ENCODE assay signal across 1 cellular context in genomic region chr12:114684098-114684869, GRCh38.
TF ChIP-seq lines count a peak whose summit lies in the region.

Gene TBX3, minus strand, starts transcription at chr12:114684175. Its CDS starts 975 bp downstream, at chr12:114683200.

TF ChIP-seq in HepG2, 621 proteins besides CTCF, POLR2A, EP300 and RAD21 (continued from another document and continues in another):
- peak; percentile 28; the same call in 1 of the 2 replicates for TF ChIP-seq MLXIP (CRISPR knock-in tag; IDR thresholded peaks at IDR 0.05; ENCODE audit: borderline replicate concordance)
- TF ChIP-seq FOSL1 (CRISPR knock-in tag; IDR thresholded peaks at IDR 0.05; ENCODE audit: borderline replicate concordance), result no peak
- peak; percentile 100 for TF ChIP-seq TBX3 (IDR thresholded peaks at IDR 0.05; ENCODE audit: borderline replicate concordance)
- no peak for TF ChIP-seq MAF1 (CRISPR knock-in tag; IDR thresholded peaks at IDR 0.05; ENCODE audit: borderline replicate concordance)
- TF ChIP-seq ZNF691 (CRISPR knock-in tag; IDR thresholded peaks at IDR 0.05; ENCODE audit: borderline replicate concordance, low read depth), result peak; percentile 24; the same call in 1 of the 2 replicates
- 0 out of 2 replicates have a peak, but pooled peaks have one; percentile 10 for TF ChIP-seq ZNF619 (CRISPR knock-in tag; IDR thresholded peaks at IDR 0.05)
- peak; percentile 97 for TF ChIP-seq ZNF609 (CRISPR knock-in tag; IDR thresholded peaks at IDR 0.05; ENCODE audit: borderline replicate concordance)
- no peak for TF ChIP-seq GRHL1 (CRISPR knock-in tag; conservative IDR thresholded peaks at IDR 0.05)
- TF ChIP-seq ZFP36 (IDR thresholded peaks at IDR 0.05; ENCODE audit: borderline replicate concordance, low read depth, low read length, partially characterized antibody), result no peak
- TF ChIP-seq ZNF503 (CRISPR knock-in tag; IDR thresholded peaks at IDR 0.05), result peak; percentile 95
- peak; percentile 83 for TF ChIP-seq DR1 (CRISPR knock-in tag; IDR thresholded peaks at IDR 0.05)
- TF ChIP-seq ETS1 (CRISPR knock-in tag; IDR thresholded peaks at IDR 0.05), result 0 out of 2 replicates have a peak, but pooled peaks have one; percentile 34
- peak; percentile 68 for TF ChIP-seq ZNF430 (CRISPR knock-in tag; IDR thresholded peaks at IDR 0.05)
- TF ChIP-seq ATF4 (CRISPR knock-in tag; IDR thresholded peaks at IDR 0.05), result peak in 1 of 2 experiments; percentile 28; a peak in 1 of 4 replicates
- no peak; the same call in 1 of the 2 replicates for TF ChIP-seq ZFP91 (CRISPR knock-in tag; IDR thresholded peaks at IDR 0.05; ENCODE audit: borderline replicate concordance)
- TF ChIP-seq SYNCRIP (IDR thresholded peaks at IDR 0.05; ENCODE audit: insufficient read depth, low read depth, low read length), result no peak
- TF ChIP-seq DNMT1 (CRISPR knock-in tag; IDR thresholded peaks at IDR 0.05), result 0 out of 2 replicates have a peak, but pooled peaks have one; percentile 71
- TF ChIP-seq SIX4 (CRISPR knock-in tag; IDR thresholded peaks at IDR 0.05), result peak; percentile 19; the same call in 1 of the 2 replicates
- TF ChIP-seq RBM39 (IDR thresholded peaks at IDR 0.05; ENCODE audit: low read depth, low read length, poor library complexity, severe bottlenecking), result no peak
- no peak for TF ChIP-seq CBX2 (IDR thresholded peaks at IDR 0.05; ENCODE audit: low read depth, low read length)
- TF ChIP-seq CBX2 (CRISPR knock-in tag; IDR thresholded peaks at IDR 0.05; ENCODE audit: low read depth), result no peak
- no peak for TF ChIP-seq ZFAT (CRISPR knock-in tag; conservative IDR thresholded peaks at IDR 0.05)
- TF ChIP-seq ATF3 (CRISPR knock-in tag; IDR thresholded peaks at IDR 0.05), result no peak
- TF ChIP-seq ZNF552 (CRISPR knock-in tag; IDR thresholded peaks at IDR 0.05; ENCODE audit: borderline replicate concordance), result peak; percentile 52; the same call in 1 of the 2 replicates
- peak; percentile 59 for TF ChIP-seq GATA4 (IDR thresholded peaks at IDR 0.05; ENCODE audit: borderline replicate concordance, low read depth)
- TF ChIP-seq ZSCAN29 (CRISPR knock-in tag; conservative IDR thresholded peaks at IDR 0.05), result 0 out of 2 replicates have a peak, but pooled peaks have one; percentile 27
- TF ChIP-seq ZNF546 (CRISPR knock-in tag; conservative IDR thresholded peaks at IDR 0.05), result no peak; the same call in 1 of the 2 replicates
- TF ChIP-seq RXRB (CRISPR knock-in tag; IDR thresholded peaks at IDR 0.05; ENCODE audit: borderline replicate concordance), result peak; percentile 44
- peak; percentile 60 for TF ChIP-seq ZEB1 (IDR thresholded peaks at IDR 0.05; ENCODE audit: insufficient replicate concordance, low read depth)
- 0 out of 2 replicates have a peak, but pooled peaks have one; percentile 37 for TF ChIP-seq PRMT3 (CRISPR knock-in tag; IDR thresholded peaks at IDR 0.05; ENCODE audit: borderline replicate concordance, low read depth)
- peak; percentile 86; the same call in 1 of the 2 replicates for TF ChIP-seq ZNF275 (CRISPR knock-in tag; IDR thresholded peaks at IDR 0.05; ENCODE audit: borderline replicate concordance)
- 0 out of 2 replicates have a peak, but pooled peaks have one; percentile 53 for TF ChIP-seq ZNF550 (CRISPR knock-in tag; IDR thresholded peaks at IDR 0.05; ENCODE audit: borderline replicate concordance)
- TF ChIP-seq ZNF510 (CRISPR knock-in tag; IDR thresholded peaks at IDR 0.05; ENCODE audit: low read depth), result peak; percentile 97; the same call in 1 of the 2 replicates
- no peak for TF ChIP-seq ETV6 (CRISPR knock-in tag; conservative IDR thresholded peaks at IDR 0.05)
- peak; percentile 83; the same call in 1 of the 2 replicates for TF ChIP-seq ZNF317 (CRISPR knock-in tag; IDR thresholded peaks at IDR 0.05)
- TF ChIP-seq IKZF4 (CRISPR knock-in tag; IDR thresholded peaks at IDR 0.05; ENCODE audit: borderline replicate concordance, low read depth, not compliant biosample characterization), result no peak
- TF ChIP-seq ZNF235 (CRISPR knock-in tag; IDR thresholded peaks at IDR 0.05; ENCODE audit: borderline replicate concordance), result peak; percentile 99
- TF ChIP-seq ZNF747 (CRISPR knock-in tag; IDR thresholded peaks at IDR 0.05; ENCODE audit: borderline replicate concordance), result peak; percentile 60; the same call in 1 of the 2 replicates
